Comparison of ENCODE assay signal across 11 cellular contexts in the genomic region with DNA sequence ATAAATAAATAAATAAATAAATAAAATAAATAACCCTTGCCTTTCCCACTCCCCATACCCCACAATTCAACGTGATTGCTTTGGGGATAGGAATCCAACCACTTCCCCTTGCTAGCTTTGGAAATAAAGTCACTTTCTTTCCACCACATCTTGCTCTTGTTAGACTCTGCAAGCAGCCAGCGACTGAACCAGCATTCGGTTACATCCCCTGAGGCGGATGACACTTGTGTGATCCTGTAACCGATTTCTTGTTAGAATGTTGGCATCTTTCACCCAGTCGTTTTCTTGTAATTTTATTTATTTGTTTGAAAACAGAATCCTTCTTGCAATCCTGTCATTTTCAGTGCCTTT. TPM values are rescaled to one million over a fixed set of nuclear protein-coding genes. Genes with fewer than 3 reads are reported as not detected.
DNase-seq lines count a peak whose midpoint lies in the region; ATAC-seq and TF ChIP-seq lines count a peak whose summit lies in the region.
"Had no signal": no experiment of that assay in that cellular context is flagged by ENCODE, and none has a peak within 500 bp of the region (broad histone marks: within the 10 kb centered on the region; RNA-seq: fewer than 3 reads in every experiment).

No MANE protein-coding gene starts in this region.

- DNase-seq in activated CD4-positive, alpha-beta T cell treated with anti-CD3 and anti-CD28 coated beads for 36 hours, result peak; percentile 28
- DNase-seq in activated CD4-positive, alpha-beta T cell treated with anti-CD3 and anti-CD28 coated beads, Interleukin-2, amount 10 ng/mL, durations not matched to agents 7 days and 5 days, result no peak
- DNase-seq in fibroblast of gingiva (ENCODE audit: low read depth) (peak; percentile 93), substantia nigra (lab: John Stamatoyannopoulos, UW) (no peak), MG63 (no peak)
- DNase-seq: activated gamma-delta T cell had no signal

- H3K36me3 Mint-ChIP-seq in activated CD4-positive, alpha-beta T cell treated with anti-CD3 and anti-CD28 coated beads for 36 hours (ENCODE audit: low read depth), result peaks cover 7% of the 10 kb centered on the region
- H3K36me3 Mint-ChIP-seq in activated CD4-positive, alpha-beta T cell treated with anti-CD3 and anti-CD28 coated beads, Interleukin-2, amount 10 ng/mL, durations not matched to agents 7 days and 5 days (ENCODE audit: low read depth), result peaks cover 8% of the 10 kb centered on the region

- intact Hi-C loops in activated CD4-positive, alpha-beta T cell treated with anti-CD3 and anti-CD28 coated beads for 36 hours (cut with DNase I, micrococcal nuclease), result no loop called here

- POLR2A ChIA-PET in activated CD4-positive, alpha-beta T cell treated with anti-CD3 and anti-CD28 coated beads for 36 hours (lab: Charles Lee), result no interaction called here
- POLR2A ChIA-PET in activated CD4-positive, alpha-beta T cell treated with anti-CD3 and anti-CD28 coated beads, Interleukin-2, amount 10 ng/mL, durations not matched to agents 7 days and 5 days (lab: Charles Lee), result no interaction called here

- no peak overlapping the region for H3K9ac ChIP-seq in OCI-LY1 (ENCODE audit: low read length)

- H3K9me3 ChIP-seq in OCI-LY1 (ENCODE audit: low read length), result no peaks in the 10 kb centered on the region
- H3K9me3 ChIP-seq in thymus (ENCODE audit: control insufficient read depth), result no peaks in the 10 kb centered on the region
- H3K9me3 ChIP-seq in MG63, result no peaks in the 10 kb centered on the region
- H3K9me3 ChIP-seq: SJSA1 had no signal

- ATAC-seq in activated CD4-positive, alpha-beta T cell treated with anti-CD3 and anti-CD28 coated beads for 36 hours, result no peak
- ATAC-seq in HG02588 (IDR thresholded peaks at IDR 0.05; ENCODE audit: unreplicated experiment), result no peak

- CTCF ChIA-PET in activated CD4-positive, alpha-beta T cell treated with anti-CD3 and anti-CD28 coated beads for 36 hours (lab: Charles Lee), result interaction anchor here (0.9 kb wide), 1 partner anchor 40 kb away, joined by 3 read pairs; no protein-coding TSS in a partner anchor
- CTCF ChIA-PET in activated CD4-positive, alpha-beta T cell treated with anti-CD3 and anti-CD28 coated beads, Interleukin-2, amount 10 ng/mL, durations not matched to agents 7 days and 5 days (lab: Charles Lee), result no interaction called here

- peaks cover 7% of the 10 kb centered on the region for H3K27me3 Mint-ChIP-seq in activated CD4-positive, alpha-beta T cell treated with anti-CD3 and anti-CD28 coated beads for 36 hours
- peaks cover 25% of the 10 kb centered on the region for H3K27me3 Mint-ChIP-seq in activated CD4-positive, alpha-beta T cell treated with anti-CD3 and anti-CD28 coated beads, Interleukin-2, amount 10 ng/mL, durations not matched to agents 7 days and 5 days

- WGBS in thymus, result 84% methylated on average over 6 of the region's 6 CpGs

- H3K27ac ChIP-seq in OCI-LY1 (ENCODE audit: low read depth, low read length, poor library complexity, severe bottlenecking) (peak overlapping the region; percentile 84), thymus (ENCODE audit: low read depth) (peak overlapping the region; percentile 18), substantia nigra (ENCODE audit: low read depth, low read length, poor library complexity, severe bottlenecking) (no peak overlapping the region)
- H3K27ac ChIP-seq: SJSA1 had no signal

- peaks cover 40% of the 10 kb centered on the region for H3K4me1 ChIP-seq in OCI-LY1 (ENCODE audit: insufficient read depth, low read length, severe bottlenecking)
- peaks cover 4% of the 10 kb centered on the region for H3K4me1 ChIP-seq in thymus (ENCODE audit: control insufficient read depth, insufficient read depth, low read length)

- peaks cover 27% of the 10 kb centered on the region for H3K4me1 Mint-ChIP-seq in activated CD4-positive, alpha-beta T cell treated with anti-CD3 and anti-CD28 coated beads for 36 hours
- H3K4me1 Mint-ChIP-seq in activated CD4-positive, alpha-beta T cell treated with anti-CD3 and anti-CD28 coated beads, Interleukin-2, amount 10 ng/mL, durations not matched to agents 7 days and 5 days, result peaks cover 30% of the 10 kb centered on the region

- no peaks in the 10 kb centered on the region; the same call in 1 of the 2 replicates for H3F3A ChIP-seq in OCI-LY1 (ENCODE audit: insufficient read depth, low read length)

- H3K79me2 ChIP-seq in OCI-LY1 (ENCODE audit: insufficient read depth, low read length), result peaks cover 32% of the 10 kb centered on the region

- no peak overlapping the region for H3K4me2 ChIP-seq in OCI-LY1 (ENCODE audit: low read length)

- H3K9me2 ChIP-seq in OCI-LY1 (ENCODE audit: low read depth, low read length), result no peaks in the 10 kb centered on the region

- H3K4me3 Mint-ChIP-seq in activated CD4-positive, alpha-beta T cell treated with anti-CD3 and anti-CD28 coated beads for 36 hours, result no peak overlapping the region
- no peak overlapping the region for H3K4me3 Mint-ChIP-seq in activated CD4-positive, alpha-beta T cell treated with anti-CD3 and anti-CD28 coated beads, Interleukin-2, amount 10 ng/mL, durations not matched to agents 7 days and 5 days

- H3K27ac Mint-ChIP-seq in activated CD4-positive, alpha-beta T cell treated with anti-CD3 and anti-CD28 coated beads for 36 hours, result no peak overlapping the region
- H3K27ac Mint-ChIP-seq in activated CD4-positive, alpha-beta T cell treated with anti-CD3 and anti-CD28 coated beads, Interleukin-2, amount 10 ng/mL, durations not matched to agents 7 days and 5 days, result no peak overlapping the region
- H3K27ac Mint-ChIP-seq: stimulated activated naive CD8-positive, alpha-beta T cell treated with anti-CD3 and anti-CD28 coated beads, Interleukin-15, Interleukin-2, amounts not matched to agents 100 ng/mL and 50 ng/mL, for 24 hours had no signal

- no peak overlapping the region for H2AFZ ChIP-seq in OCI-LY1 (ENCODE audit: low read length)

- H3K36me3 ChIP-seq in OCI-LY1 (ENCODE audit: insufficient read depth, low read length) (peaks cover 5% of the 10 kb centered on the region; the same call in 1 of the 2 replicates), thymus (ENCODE audit: control insufficient read depth, insufficient read depth) (no peaks in the 10 kb centered on the region), MG63 (peaks cover 13% of the 10 kb centered on the region)

- no peaks in the 10 kb centered on the region for H3K9me3 Mint-ChIP-seq in activated CD4-positive, alpha-beta T cell treated with anti-CD3 and anti-CD28 coated beads for 36 hours (ENCODE audit: low read depth)
- no peaks in the 10 kb centered on the region for H3K9me3 Mint-ChIP-seq in activated CD4-positive, alpha-beta T cell treated with anti-CD3 and anti-CD28 coated beads, Interleukin-2, amount 10 ng/mL, durations not matched to agents 7 days and 5 days
- H3K9me3 Mint-ChIP-seq: stimulated activated naive CD8-positive, alpha-beta T cell treated with anti-CD3 and anti-CD28 coated beads, Interleukin-15, Interleukin-2, amounts not matched to agents 100 ng/mL and 50 ng/mL, for 24 hours had no signal

- TF ChIP-seq CTCF in OCI-LY1 (IDR thresholded peaks at IDR 0.05; ENCODE audit: low read length), result no peak

- no peaks in the 10 kb centered on the region for H4K20me1 ChIP-seq in OCI-LY1 (ENCODE audit: insufficient read depth, low read length)

- H3K4me3 ChIP-seq in OCI-LY1 (ENCODE audit: low read depth, low read length, poor library complexity, severe bottlenecking) (no peak overlapping the region), thymus (ENCODE audit: low read length) (no peak overlapping the region), MG63 (no peak overlapping the region)
- H3K4me3 ChIP-seq: SJSA1 had no signal

- H3K27me3 ChIP-seq in OCI-LY1 (ENCODE audit: insufficient read depth, low read length) (no peaks in the 10 kb centered on the region), thymus (ENCODE audit: control insufficient read depth, insufficient read depth) (no peaks in the 10 kb centered on the region), MG63 (no peaks in the 10 kb centered on the region)
- H3K27me3 ChIP-seq: SJSA1 had no signal

RNA-seq across cellular contexts. Expression of a gene that starts 1.6 kb away (rescaled TPM):
- total RNA-seq in activated CD4-positive, alpha-beta T cell treated with anti-CD3 and anti-CD28 coated beads for 36 hours, result 10 to 100 TPM; 16.4 to 18.9 TPM
- 10 to 100 TPM; 11.3 to 11.8 TPM for total RNA-seq in activated CD4-positive, alpha-beta T cell treated with anti-CD3 and anti-CD28 coated beads, Interleukin-2, amount 10 ng/mL, durations not matched to agents 7 days and 5 days
- polyA plus RNA-seq in thymus, result 111 TPM
- 63.6 and 66.8 TPM in 2 replicates for total RNA-seq in MG63 (2014; rRNA removed; shearing (Covaris generic); ENCODE audit: low replicate concordance)

Comparison
In these comparisons a context has a peak if more than half of its experiments do, and no peak if none do; other contexts are left out.
1. DNase-seq: peak in activated CD4-positive, alpha-beta T cell treated with anti-CD3 and anti-CD28 coated beads for 36 hours (single experiment) and fibroblast of gingiva (single experiment); none in activated CD4-positive, alpha-beta T cell treated with anti-CD3 and anti-CD28 coated beads, Interleukin-2, amount 10 ng/mL, durations not matched to agents 7 days and 5 days (single experiment), substantia nigra (0 of 49) and MG63 (single experiment).